Comparison of ENCODE assay signal across 25 cellular contexts in genomic region chr14:20711275-20712069, GRCh38. TPM values are rescaled to one million over a fixed set of nuclear protein-coding genes. Genes with fewer than 3 reads are reported as not detected.
"Had no signal": no experiment of that assay in that cellular context is flagged by ENCODE, and none has a peak within 500 bp of the region (broad histone marks: within the 10 kb centered on the region; RNA-seq: fewer than 3 reads in every experiment).

No MANE protein-coding gene starts in this region.

- H3K36me3 Mint-ChIP-seq: activated naive CD8-positive, alpha-beta T cell treated with anti-CD3 and anti-CD28 coated beads for 36 hours had no signal

- H3K27me3 Mint-ChIP-seq: activated B cell treated with CpG ODN at 0.5 μM for 24 hours; activated naive CD8-positive, alpha-beta T cell treated with anti-CD3 and anti-CD28 coated beads for 36 hours had no signal

- H3K9me3 Mint-ChIP-seq: activated naive CD8-positive, alpha-beta T cell treated with anti-CD3 and anti-CD28 coated beads for 36 hours; activated T-cell treated with anti-CD3 and anti-CD28 coated beads, Interleukin-2, amount 50 U/mL, for 4 hours; effector memory CD8-positive, alpha-beta T cell; nephron had no signal

- ATAC-seq: activated CD4-positive, alpha-beta T cell treated with anti-CD3 and anti-CD28 coated beads for 36 hours; activated T-cell treated with anti-CD3 and anti-CD28 coated beads, Interleukin-2, amount 50 U/mL, for 4 hours; effector memory CD8-positive, alpha-beta T cell; gastroesophageal sphincter; heart right ventricle; pancreas; psoas muscle had no signal

- H3K27me3 ChIP-seq: esophagus squamous epithelium, neutrophil, pancreas, right atrium auricular region, spleen, thyroid gland had no signal

- DNase-seq: activated B cell treated with CpG ODN at 0.5 μM for 24 hours; activated CD4-positive, alpha-beta T cell treated with anti-CD3 and anti-CD28 coated beads for 36 hours; activated CD4-positive, alpha-beta T cell treated with anti-CD3 and anti-CD28 coated beads, Interleukin-2, amount 50 U/mL, for 4 hours; activated CD8-positive, alpha-beta memory T cell treated with anti-CD3 and anti-CD28 coated beads, Interleukin-2, amount 50 U/mL, for 48 hours; activated naive CD4-positive, alpha-beta T cell treated with Interleukin-2 at 50 U/mL for 16 hours; activated naive CD8-positive, alpha-beta T cell treated with anti-CD3 and anti-CD28 coated beads for 36 hours; activated T-cell treated with anti-CD3 and anti-CD28 coated beads, Interleukin-2, amount 50 U/mL, for 4 hours; central memory CD4-positive, alpha-beta T cell; dorsolateral prefrontal cortex; effector memory CD8-positive, alpha-beta T cell; esophagus squamous epithelium; heart right ventricle; kidney; pancreas; psoas muscle; spleen; stimulated activated CD4-positive, alpha-beta T cell treated with anti-CD3 and anti-CD28 coated beads, Interleukin-4, amount 100 ng/mL, for 1 hour; stimulated activated naive CD4-positive, alpha-beta T cell treated with Interleukin-2 at 50 U/mL for 16 hours; thyroid gland had no signal

- H3K4me1 ChIP-seq: gastroesophageal sphincter, psoas muscle, right atrium auricular region had no signal

- H3K4me3 ChIP-seq: dorsolateral prefrontal cortex, esophagus squamous epithelium, gastroesophageal sphincter, heart right ventricle, pancreas, psoas muscle, right atrium auricular region, spleen, thyroid gland had no signal

- H3K4me1 Mint-ChIP-seq: activated naive CD8-positive, alpha-beta T cell treated with anti-CD3 and anti-CD28 coated beads for 36 hours had no signal

- H3K27ac Mint-ChIP-seq: activated B cell treated with CpG ODN at 0.5 μM for 24 hours; activated CD4-positive, alpha-beta T cell treated with anti-CD3 and anti-CD28 coated beads for 36 hours; activated naive CD8-positive, alpha-beta T cell treated with anti-CD3 and anti-CD28 coated beads for 36 hours; activated T-helper 2 cell treated with anti-CD3 and anti-CD28 coated beads, Interferon-gamma antibody, Interleukin-2, Interleukin-4, amounts not matched to agents 10 μg/mL and 5 μg/mL and 100 μg/mL, durations not matched to agents 14 hours and 24 hours and 36 hours; effector memory CD8-positive, alpha-beta T cell; nephron had no signal

- H3K4me3 Mint-ChIP-seq: activated B cell treated with CpG ODN at 0.5 μM for 24 hours; activated CD4-positive, alpha-beta T cell treated with anti-CD3 and anti-CD28 coated beads for 36 hours; activated naive CD8-positive, alpha-beta T cell treated with anti-CD3 and anti-CD28 coated beads for 36 hours; activated T-cell treated with anti-CD3 and anti-CD28 coated beads, Interleukin-2, amount 50 U/mL, for 4 hours; effector memory CD8-positive, alpha-beta T cell; nephron had no signal

- H3K36me3 ChIP-seq: esophagus squamous epithelium, gastroesophageal sphincter, heart right ventricle, neutrophil, pancreas, right atrium auricular region, spleen, thyroid gland had no signal

- H3K9me3 ChIP-seq: esophagus squamous epithelium, gastroesophageal sphincter, heart right ventricle, neutrophil, pancreas, psoas muscle, right atrium auricular region, thyroid gland had no signal

RNA-seq across cellular contexts. Expression of gene EDDM3A, which starts 34.2 kb away (rescaled TPM):
- polyA plus RNA-seq: heart right ventricle, pancreas, urinary bladder had no signal

RNA-seq across cellular contexts. Expression of gene EDDM3B, which starts 56.7 kb away (rescaled TPM):
- polyA plus RNA-seq: heart right ventricle, pancreas, psoas muscle, spleen, urinary bladder had no signal
